Comparison of ENCODE assay signal across 1 cellular context in genomic region chr16:46918905-46919792, GRCh38.
TF ChIP-seq lines count a peak whose summit lies in the region.

No MANE protein-coding gene starts in this region.

TF ChIP-seq in GM12878, 131 proteins besides CTCF, POLR2A, EP300 and RAD21 (continued from another document):
- TF ChIP-seq ATF2 (IDR thresholded peaks at IDR 0.05; ENCODE audit: low read length) (peak; percentile 26; the same call in 1 of the 2 replicates), SMAD5 (IDR thresholded peaks at IDR 0.05; ENCODE audit: low read depth) (no peak), CREM (IDR thresholded peaks at IDR 0.05; ENCODE audit: low read depth) (0 out of 2 replicates have a peak, but pooled peaks have one; percentile 26), SP1 (IDR thresholded peaks at IDR 0.05; ENCODE audit: low read depth, low read length) (no peak), MYB (IDR thresholded peaks at IDR 0.05; ENCODE audit: borderline replicate concordance, low read depth, low read length) (no peak), BACH1 (IDR thresholded peaks at IDR 0.05; ENCODE audit: borderline replicate concordance) (no peak), ZBED1 (IDR thresholded peaks at IDR 0.05; ENCODE audit: borderline replicate concordance) (no peak), CBX3 (IDR thresholded peaks at IDR 0.05; ENCODE audit: borderline replicate concordance, low read depth) (no peak), BCL3 (IDR thresholded peaks at IDR 0.05; ENCODE audit: borderline replicate concordance, insufficient read depth, low read depth, low read length, poor library complexity, severe bottlenecking) (no peak), ZNF384 (IDR thresholded peaks at IDR 0.05; ENCODE audit: borderline replicate concordance, low read depth, low read length) (no peak), NR2F1 (conservative IDR thresholded peaks at IDR 0.05) (peak; percentile 97), SMC3 (IDR thresholded peaks at IDR 0.05; ENCODE audit: borderline replicate concordance, low read length) (peak; percentile 67; the same call in 1 of the 2 replicates), PAX5 (IDR thresholded peaks at IDR 0.05; ENCODE audit: borderline replicate concordance, low read depth, low read length) (peak; percentile 14; the same call in 1 of the 2 replicates)
- TF ChIP-seq, protein P1, sequence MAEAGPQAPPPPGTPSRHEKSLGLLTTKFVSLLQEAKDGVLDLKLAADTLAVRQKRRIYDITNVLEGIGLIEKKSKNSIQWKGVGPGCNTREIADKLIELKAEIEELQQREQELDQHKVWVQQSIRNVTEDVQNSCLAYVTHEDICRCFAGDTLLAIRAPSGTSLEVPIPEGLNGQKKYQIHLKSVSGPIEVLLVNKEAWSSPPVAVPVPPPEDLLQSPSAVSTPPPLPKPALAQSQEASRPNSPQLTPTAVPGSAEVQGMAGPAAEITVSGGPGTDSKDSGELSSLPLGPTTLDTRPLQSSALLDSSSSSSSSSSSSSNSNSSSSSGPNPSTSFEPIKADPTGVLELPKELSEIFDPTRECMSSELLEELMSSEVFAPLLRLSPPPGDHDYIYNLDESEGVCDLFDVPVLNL (IDR thresholded peaks at IDR 0.05; ENCODE audit: low read depth, low read length) = no peak
